ENCODE assay signal across 1 cellular context in genomic region chr14:102508774-102509743, GRCh38.
A peak's percentile ranks its signal among the peaks of the same experiment; 100 is the strongest.
TF ChIP-seq lines count a peak whose summit lies in the region.

No MANE protein-coding gene starts in this region.

TF ChIP-seq in HEK293, 187 proteins besides CTCF, POLR2A, EP300 and RAD21 (continued from another document and continues in another):
- TF ChIP-seq PRDM2 (tag by site-specific recombination; IDR thresholded peaks at IDR 0.05; ENCODE audit: borderline replicate concordance) (no peak), ZNF830 (tag by site-specific recombination; IDR thresholded peaks at IDR 0.05; ENCODE audit: low read depth) (no peak), ZNF292 (tag by site-specific recombination; IDR thresholded peaks at IDR 0.05; ENCODE audit: borderline replicate concordance, low read depth) (no peak), ZNF549 (tag by site-specific recombination; IDR thresholded peaks at IDR 0.05) (no peak), ZNF629 (tag by site-specific recombination; IDR thresholded peaks at IDR 0.05) (peak; percentile 75), ZNF211 (tag by site-specific recombination; IDR thresholded peaks at IDR 0.05; ENCODE audit: low read depth) (no peak), HOXD13 (CRISPR knock-in tag; IDR thresholded peaks at IDR 0.05; ENCODE audit: borderline replicate concordance) (no peak), ZBTB8A (tag by site-specific recombination; IDR thresholded peaks at IDR 0.05) (peak; percentile 90), ZNF302 (tag by site-specific recombination; IDR thresholded peaks at IDR 0.05; ENCODE audit: low read depth) (no peak), PATZ1 (tag by site-specific recombination; IDR thresholded peaks at IDR 0.05) (peak; percentile 38), ZNF433 (tag by site-specific recombination; IDR thresholded peaks at IDR 0.05; ENCODE audit: low read depth) (no peak), EGR2 (tag by site-specific recombination; IDR thresholded peaks at IDR 0.05; ENCODE audit: low read depth) (0 out of 2 replicates have a peak, but pooled peaks have one; percentile 11), INSM2 (tag by site-specific recombination; IDR thresholded peaks at IDR 0.05) (peak; percentile 16; the same call in 1 of the 2 replicates), ZFP3 (tag by site-specific recombination; IDR thresholded peaks at IDR 0.05; ENCODE audit: low read depth) (no peak), BCL11A (tag by site-specific recombination; IDR thresholded peaks at IDR 0.05; ENCODE audit: low read depth) (no peak; the same call in 1 of the 2 replicates), GLI2 (tag by site-specific recombination; IDR thresholded peaks at IDR 0.05; ENCODE audit: borderline replicate concordance, low read depth) (no peak), HIC1 (tag by site-specific recombination; IDR thresholded peaks at IDR 0.05) (peak; percentile 47; the same call in 1 of the 2 replicates), ZNF701 (tag by site-specific recombination; IDR thresholded peaks at IDR 0.05) (no peak), ZNF837 (tag by site-specific recombination; IDR thresholded peaks at IDR 0.05) (no peak), ZNF16 (tag by site-specific recombination; IDR thresholded peaks at IDR 0.05; ENCODE audit: low read depth) (no peak), ZBTB48 (tag by site-specific recombination; IDR thresholded peaks at IDR 0.05) (no peak; the same call in 1 of the 2 replicates), ZNF10 (tag by site-specific recombination; IDR thresholded peaks at IDR 0.05) (no peak), TRIM28 (IDR thresholded peaks at IDR 0.05; ENCODE audit: borderline replicate concordance, low read length) (no peak), GLIS1 (tag by site-specific recombination; IDR thresholded peaks at IDR 0.05) (no peak), ZNF404 (tag by site-specific recombination; IDR thresholded peaks at IDR 0.05) (no peak), SALL2 (tag by site-specific recombination; IDR thresholded peaks at IDR 0.05; ENCODE audit: borderline replicate concordance) (no peak), KLF10 (tag by site-specific recombination; IDR thresholded peaks at IDR 0.05) (no peak), ZFP37 (tag by site-specific recombination; IDR thresholded peaks at IDR 0.05) (no peak), ZNF398 (tag by site-specific recombination; IDR thresholded peaks at IDR 0.05) (no peak), ZNF175 (tag by site-specific recombination; IDR thresholded peaks at IDR 0.05) (no peak), ZNF324 (tag by site-specific recombination; IDR thresholded peaks at IDR 0.05) (no peak), PRDM10 (tag by site-specific recombination; IDR thresholded peaks at IDR 0.05) (0 out of 2 replicates have a peak, but pooled peaks have one; percentile 22), ZBTB7A (tag by site-specific recombination; IDR thresholded peaks at IDR 0.05; ENCODE audit: low read depth) (no peak), PBX3 (CRISPR knock-in tag; IDR thresholded peaks at IDR 0.05) (no peak; the same call in 1 of the 2 replicates), ZNF112 (tag by site-specific recombination; IDR thresholded peaks at IDR 0.05) (no peak), BCL11B (tag by site-specific recombination; IDR thresholded peaks at IDR 0.05; ENCODE audit: low read depth) (no peak), ZNF654 (tag by site-specific recombination; IDR thresholded peaks at IDR 0.05; ENCODE audit: low read depth) (no peak), ZSCAN4 (tag by site-specific recombination; IDR thresholded peaks at IDR 0.05) (no peak)
